Comparison of ENCODE assay signal across 1 cellular context in the genomic region with DNA sequence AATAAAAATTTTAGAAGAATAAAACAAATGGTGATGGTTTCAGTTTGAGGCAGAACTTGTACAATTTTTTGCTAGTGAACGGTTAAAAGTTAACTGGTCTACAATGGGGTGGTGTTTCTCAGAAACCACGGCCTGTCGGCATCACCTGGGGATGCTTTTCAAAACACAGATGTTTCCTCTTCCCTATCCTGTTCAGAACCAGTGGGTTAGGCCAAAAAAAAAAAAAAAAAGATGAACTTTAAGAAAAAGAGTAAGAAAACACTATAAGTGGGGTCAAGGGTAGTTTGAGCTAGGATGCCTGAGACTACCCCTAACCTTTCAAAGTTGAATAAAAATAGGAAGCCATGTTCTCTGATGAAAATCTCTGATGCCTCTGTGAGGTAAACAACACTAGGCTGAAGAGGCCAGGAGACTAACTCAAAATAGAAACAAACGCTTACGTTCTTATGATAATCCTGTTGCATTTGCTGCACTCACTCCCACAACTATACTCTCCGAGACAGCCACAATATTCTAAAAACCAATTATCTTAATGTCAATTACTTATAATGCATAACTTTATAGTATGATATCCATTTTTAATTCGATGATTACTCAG.
TF ChIP-seq lines count a peak whose summit lies in the region.

No MANE protein-coding gene starts in this region.

TF ChIP-seq in K562, 482 proteins besides CTCF, POLR2A, EP300 and RAD21:
- no peak for TF ChIP-seq OTX1 (CRISPR knock-in tag; IDR thresholded peaks at IDR 0.05)
- TF ChIP-seq ZNF212 (CRISPR knock-in tag; IDR thresholded peaks at IDR 0.05), result no peak
- TF ChIP-seq HDAC8 (tag; IDR thresholded peaks at IDR 0.05), result no peak
- no peak for TF ChIP-seq GABPA (tag; conservative IDR thresholded peaks at IDR 0.05; ENCODE audit: low read depth)
- no peak for TF ChIP-seq PHF21A (IDR thresholded peaks at IDR 0.05; ENCODE audit: borderline replicate concordance, low read depth)
TF ChIP-seq in K562: peak in this region for 0.
